22 cellular contexts compared by ENCODE assay signal in the genomic region with DNA sequence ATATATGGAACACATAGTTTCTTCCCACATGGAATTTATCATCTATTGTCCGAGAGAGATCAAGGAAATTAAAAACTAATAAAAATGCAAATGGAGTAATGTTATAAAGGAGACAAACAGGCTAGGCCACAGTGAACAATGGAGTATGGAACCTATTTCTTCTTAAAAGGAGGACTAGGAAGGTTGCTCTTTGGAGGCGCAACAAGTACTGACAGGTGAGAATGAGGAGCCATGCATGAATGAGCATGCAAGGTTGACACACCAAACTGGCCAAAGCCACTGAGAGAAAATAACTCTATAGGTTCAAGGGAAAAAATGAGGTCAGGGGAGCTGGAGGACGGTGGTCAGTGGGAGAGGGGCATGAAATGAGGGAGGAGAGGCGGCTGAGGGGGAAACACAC.
"Had no signal": no experiment of that assay in that cellular context is flagged by ENCODE, and none has a peak within 500 bp of the region (broad histone marks: within the 10 kb centered on the region; RNA-seq: fewer than 3 reads in every experiment).

No MANE protein-coding gene starts in this region.

- H3K27ac ChIP-seq: esophagus muscularis mucosa, gastroesophageal sphincter, neutrophil, psoas muscle, spleen, tibial artery, upper lobe of left lung, vagina had no signal

- DNase-seq: dermis blood vessel endothelial cell; endodermal cell; glutamatergic neuron; islet precursor cell; mucosa of descending colon; naive thymus-derived CD8-positive, alpha-beta T cell; psoas muscle; retina; spleen; stimulated activated CD4-positive, alpha-beta T cell treated with anti-CD3 and anti-CD28 coated beads, Interleukin-15, amount 100 ng/mL, for 24 hours; stimulated activated CD4-positive, alpha-beta T cell treated with anti-CD3 and anti-CD28 coated beads, Interleukin-1b, Interleukin-23, amount 100 ng/mL, for 48 hours; stimulated activated CD4-positive, alpha-beta T cell treated with anti-CD3 and anti-CD28 coated beads, Interleukin-4, amount 100 ng/mL, for 24 hours; tibial artery; upper lobe of left lung had no signal

- H3K9me3 ChIP-seq: mucosa of descending colon, neutrophil, psoas muscle, spleen, tibial artery, upper lobe of left lung, vagina had no signal

- H3K27me3 ChIP-seq: gastroesophageal sphincter, tibial artery, upper lobe of left lung, vagina had no signal

- H3K4me3 ChIP-seq: esophagus muscularis mucosa, gastroesophageal sphincter, mucosa of descending colon, psoas muscle, spleen, tibial artery, upper lobe of left lung, vagina had no signal

- FAIRE-seq: endothelial cell of umbilical vein had no signal

- H3K4me1 ChIP-seq: esophagus muscularis mucosa, gastroesophageal sphincter, psoas muscle, tibial artery, upper lobe of left lung, vagina had no signal

- ATAC-seq: gastroesophageal sphincter; left lobe of liver; mucosa of descending colon; naive thymus-derived CD8-positive, alpha-beta T cell; psoas muscle; sciatic nerve; stimulated activated memory B cell treated with anti-CD40 and anti-IgM and Interleukin-4, amounts not matched to agents 10 μg/mL and 1 μg/mL and 100 μg/mL, for 72 hours had no signal

- H3K36me3 ChIP-seq: esophagus muscularis mucosa, gastroesophageal sphincter, neutrophil, spleen, tibial artery, upper lobe of left lung, vagina had no signal
